ENCODE assay signal across 8 cellular contexts in the genomic region with DNA sequence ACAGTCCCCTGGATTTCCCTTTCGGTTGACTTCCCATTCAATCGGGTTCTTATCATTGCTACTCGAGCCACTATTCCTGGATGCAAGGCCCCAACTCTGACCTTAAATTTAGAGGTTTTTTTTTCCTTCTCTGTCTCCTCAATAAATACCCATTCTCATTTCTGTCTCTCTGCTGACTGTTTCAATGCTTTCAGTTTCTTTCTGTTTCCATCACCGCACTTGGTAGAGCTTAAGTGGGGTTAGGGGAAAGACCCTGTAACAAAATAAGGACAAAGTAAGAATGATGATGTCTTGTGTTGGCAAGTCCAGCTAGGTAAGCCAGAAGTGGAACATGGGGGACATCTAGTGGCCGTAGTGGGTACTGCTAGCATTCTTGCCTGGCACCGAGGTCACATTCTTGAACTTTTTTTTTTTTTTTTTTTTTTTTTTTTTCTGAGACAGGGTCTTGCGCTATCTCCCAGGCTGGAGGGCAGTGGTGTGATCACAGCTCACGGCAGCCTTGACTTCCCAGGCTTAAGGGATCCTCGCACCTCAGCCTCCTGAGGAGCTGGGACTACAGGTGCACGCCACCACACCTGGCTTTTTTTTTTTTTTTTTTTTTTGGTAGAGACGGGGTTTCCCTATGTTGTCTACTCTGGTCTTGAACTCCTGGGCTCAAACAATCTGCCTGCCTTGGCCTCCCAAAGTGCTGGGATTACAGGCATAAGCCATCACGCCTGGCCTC. TPM values are rescaled to one million over a fixed set of nuclear protein-coding genes. Genes with fewer than 3 reads are reported as not detected.
A peak's percentile ranks its signal among the peaks of the same experiment; 100 is the strongest.
DNase-seq lines count a peak whose midpoint lies in the region; ATAC-seq and TF ChIP-seq lines count a peak whose summit lies in the region.

No MANE protein-coding gene starts in this region.

- ATAC-seq in left cardiac atrium = peak; percentile 71 to 76
- ATAC-seq in HG03520 (IDR thresholded peaks at IDR 0.05; ENCODE audit: unreplicated experiment) = no peak

- TF ChIP-seq CTCF in HFF-Myc (IDR thresholded peaks at IDR 0.05; ENCODE audit: low read depth, low read length, missing control alignments) = peak; percentile 91

- peak; percentile 85 for DNase-seq in GM03348 (ENCODE audit: low spot score)
- peak; percentile 89 for DNase-seq in HFF-Myc (ENCODE audit: extremely low read depth, low read depth)
- DNase-seq in NCI-H1105 treated with DMSO at 0.1 percent for 48 hours (lab: John Stamatoyannopoulos, UW) = peak; percentile 67
- peak; percentile 65 to 72 for DNase-seq in SW 1271 (lab: John Stamatoyannopoulos, UW)
- peak; percentile 81 for DNase-seq in activated naive CD8-positive, alpha-beta T cell treated with anti-CD3 and anti-CD28 coated beads, Interleukin-2, amount 50 U/mL, for 16 hours (ENCODE audit: low read depth, low spot score)
- DNase-seq in left cardiac atrium = peak; percentile 72
- peak; percentile 92 for DNase-seq in retina

- no peak overlapping the region for H3K4me3 ChIP-seq in HFF-Myc (replicated peaks; ENCODE audit: low read depth, low read length)

- intact Hi-C loops in left cardiac atrium (cut with DNase I) = loop anchor here (5.0 kb wide), 3 partner anchors 179 to 349 kb away; no protein-coding TSS in a partner anchor

RNA-seq across cellular contexts. Expression of a gene that starts 40.3 kb away (rescaled TPM):
- total RNA-seq in left cardiac atrium = 10 to 100 TPM; 16.0 to 16.2 TPM

RNA-seq across cellular contexts. Expression of a gene that starts 58.1 kb away (rescaled TPM):
- total RNA-seq in left cardiac atrium = 10 to 100 TPM; 65.5 to 77.8 TPM

RNA-seq across cellular contexts. Expression of a gene that starts 59.5 kb away (rescaled TPM):
- 10 to 100 TPM; 23.8 to 28.5 TPM for total RNA-seq in left cardiac atrium
